In genomic region chr4:168652818-168653217, GRCh38 we compare ENCODE assay signal across 24 cellular contexts.
"Had no signal": no experiment of that assay in that cellular context is flagged by ENCODE, and none has a peak within 500 bp of the region (broad histone marks: within the 10 kb centered on the region; RNA-seq: fewer than 3 reads in every experiment).

No MANE protein-coding gene starts in this region.

- DNase-seq: activated CD4-positive, alpha-beta T cell treated with anti-CD3 and anti-CD28 coated beads for 4 hours; activated CD8-positive, alpha-beta memory T cell treated with anti-CD3 and anti-CD28 coated beads, Interleukin-2, amount 50 U/mL, for 48 hours; activated CD8-positive, alpha-beta T cell treated with anti-CD3 and anti-CD28 coated beads, Interleukin-2, amount 10 ng/mL, durations not matched to agents 7 days and 5 days; activated naive CD4-positive, alpha-beta T cell; activated naive CD8-positive, alpha-beta T cell treated with anti-CD3 and anti-CD28 coated beads, Interleukin-2, amount 50 U/mL, for 24 hours; activated T-cell treated with anti-CD3 and anti-CD28 coated beads, Interleukin-2, amount 50 U/mL, for 1 hour; amniotic stem cell; NCI-H1092; NCI-H1417; NCI-H1930; NCI-H2171; NCI-H2227 treated with DMSO at 0.1 percent for 48 hours; NCI-H526; NCI-H774; NK-92 treated with Interleukin-12 subunit alpha and Interleukin-12 subunit beta, amount 100 ng/mL, for 24 hours; SHP77 treated with DMSO at 0.1 percent for 48 hours; T-helper 1 cell had no signal

- H3K27me3 ChIP-seq: ascending aorta had no signal

- H3K9me3 ChIP-seq: ascending aorta had no signal

- H3K4me2 ChIP-seq: KMS-11 had no signal

- H3K4me3 Mint-ChIP-seq: activated CD8-positive, alpha-beta T cell treated with anti-CD3 and anti-CD28 coated beads, Interleukin-2, amount 10 ng/mL, durations not matched to agents 7 days and 5 days; activated naive CD8-positive, alpha-beta T cell treated with anti-CD3 and anti-CD28 coated beads, Interleukin-2, amount 50 U/mL, for 24 hours; IgD-negative memory B cell had no signal

- ATAC-seq: activated CD4-positive, CD25-positive, alpha-beta regulatory T cell treated with anti-CD3 and anti-CD28 coated beads, Interleukin-2, amount 50 U/mL, for 24 hours; activated CD8-positive, alpha-beta T cell treated with anti-CD3 and anti-CD28 coated beads, Interleukin-2, amount 10 ng/mL, durations not matched to agents 7 days and 5 days; activated naive CD4-positive, alpha-beta T cell treated with anti-CD3 and anti-CD28 coated beads, Interleukin-2, amount 50 U/mL, for 72 hours; activated naive CD8-positive, alpha-beta T cell treated with anti-CD3 and anti-CD28 coated beads, Interleukin-2, amount 50 U/mL, for 24 hours had no signal

- H3K4me1 Mint-ChIP-seq: activated naive CD8-positive, alpha-beta T cell treated with anti-CD3 and anti-CD28 coated beads, Interleukin-2, amount 50 U/mL, for 24 hours had no signal

- H3K9me3 Mint-ChIP-seq: activated naive CD4-positive, alpha-beta T cell treated with anti-CD3 and anti-CD28 coated beads, Interleukin-2, amount 50 U/mL, for 72 hours; activated naive CD8-positive, alpha-beta T cell treated with anti-CD3 and anti-CD28 coated beads, Interleukin-2, amount 50 U/mL, for 24 hours had no signal

- H3K36me3 Mint-ChIP-seq: activated naive CD4-positive, alpha-beta T cell treated with anti-CD3 and anti-CD28 coated beads, Interleukin-2, amount 50 U/mL, for 72 hours; brain; IgD-negative memory B cell had no signal

- H3K36me3 ChIP-seq: ascending aorta had no signal

- H3K27ac Mint-ChIP-seq: activated CD8-positive, alpha-beta T cell treated with anti-CD3 and anti-CD28 coated beads, Interleukin-2, amount 10 ng/mL, durations not matched to agents 7 days and 5 days; activated naive CD4-positive, alpha-beta T cell treated with anti-CD3 and anti-CD28 coated beads, Interleukin-2, amount 50 U/mL, for 72 hours; activated naive CD8-positive, alpha-beta T cell treated with anti-CD3 and anti-CD28 coated beads, Interleukin-2, amount 50 U/mL, for 24 hours; IgD-negative memory B cell had no signal

- FAIRE-seq: RCC 7860 had no signal

- H3K9ac ChIP-seq: KMS-11 had no signal

- H3K4me3 ChIP-seq: ascending aorta had no signal

- H3K27ac ChIP-seq: ascending aorta, KMS-11 had no signal
